ENCODE assay signal across 9 cellular contexts in the genomic region with DNA sequence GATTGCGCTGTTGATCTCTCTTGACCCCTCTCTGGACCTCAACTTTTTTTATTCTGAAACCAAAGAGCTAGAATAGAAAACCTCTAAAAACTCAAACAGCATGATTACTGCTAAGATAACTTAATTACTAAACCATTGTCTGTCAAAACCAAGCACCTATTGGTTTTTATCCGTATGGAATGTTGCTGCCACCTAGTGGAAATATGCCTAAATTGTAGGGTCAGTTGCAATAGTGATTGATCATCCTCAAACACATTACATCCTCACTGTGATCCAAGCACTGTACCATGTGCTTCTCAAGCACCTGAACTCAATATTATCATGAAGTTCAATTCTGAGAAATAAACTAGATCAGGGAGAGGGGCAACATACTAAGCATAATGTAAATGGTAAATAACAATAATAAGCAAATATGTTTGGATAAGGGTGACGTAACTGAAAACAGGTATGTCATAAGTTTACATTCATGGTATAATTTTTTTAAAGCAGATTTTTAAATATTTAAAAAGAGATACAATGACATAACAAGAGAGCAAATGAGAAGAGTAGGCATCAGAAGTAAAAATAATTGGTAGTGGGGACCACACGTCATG. TPM values are rescaled to one million over a fixed set of nuclear protein-coding genes. Genes with fewer than 3 reads are reported as not detected.
DNase-seq lines count a peak whose midpoint lies in the region; ATAC-seq lines count a peak whose summit lies in the region.
"Had no signal": no experiment of that assay in that cellular context is flagged by ENCODE, and none has a peak within 500 bp of the region (broad histone marks: within the 10 kb centered on the region; RNA-seq: fewer than 3 reads in every experiment).

No MANE protein-coding gene starts in this region.

- peak; percentile 89 for ATAC-seq in GM18508 (IDR thresholded peaks at IDR 0.05; ENCODE audit: insufficient read depth, unreplicated experiment)
- peak; percentile 74 for ATAC-seq in HG03103 (IDR thresholded peaks at IDR 0.05; ENCODE audit: low read depth, unreplicated experiment)
- ATAC-seq in activated T-helper 17 cell treated with anti-CD3 and anti-CD28 coated beads, Interleukin-2, amount 50 U/mL, for 72 hours (replicated peaks) = peak; percentile 53
- ATAC-seq in stimulated activated naive CD8-positive, alpha-beta T cell treated with anti-CD3 and anti-CD28 coated beads, Interleukin-15, Interleukin-2, amounts not matched to agents 100 U/mL and 50 U/mL, for 24 hours = peak; percentile 57
- ATAC-seq in HG03457 (IDR thresholded peaks at IDR 0.05; ENCODE audit: unreplicated experiment) = no peak

- peak; percentile 39 for DNase-seq in COLO829 (ENCODE audit: low spot score)
- peak; percentile 0 for DNase-seq in NCI-H510A (lab: John Stamatoyannopoulos, UW)
- peak; percentile 66 for DNase-seq in iPS-NIHi7 (ENCODE audit: extremely low spot score)
- DNase-seq in stimulated activated naive CD8-positive, alpha-beta T cell treated with anti-CD3 and anti-CD28 coated beads, Interleukin-15, Interleukin-2, amounts not matched to agents 100 U/mL and 50 U/mL, for 24 hours = peak; percentile 38

- peaks cover 10% of the 10 kb centered on the region for H3K27me3 Mint-ChIP-seq in activated T-helper 17 cell treated with anti-CD3 and anti-CD28 coated beads, Interleukin-2, amount 50 U/mL, for 72 hours

- H3K9me3 Mint-ChIP-seq in activated T-helper 17 cell treated with anti-CD3 and anti-CD28 coated beads, Interleukin-2, amount 50 U/mL, for 72 hours = no peaks in the 10 kb centered on the region

- no peak overlapping the region for H3K27ac Mint-ChIP-seq in activated T-helper 17 cell treated with anti-CD3 and anti-CD28 coated beads, Interleukin-2, amount 50 U/mL, for 72 hours

- H3K36me3 Mint-ChIP-seq in activated T-helper 17 cell treated with anti-CD3 and anti-CD28 coated beads, Interleukin-2, amount 50 U/mL, for 72 hours (ENCODE audit: low read depth) = no peaks in the 10 kb centered on the region

- H3K4me1 Mint-ChIP-seq in activated T-helper 17 cell treated with anti-CD3 and anti-CD28 coated beads, Interleukin-2, amount 50 U/mL, for 72 hours = no peaks in the 10 kb centered on the region

- no peak overlapping the region for H3K4me3 Mint-ChIP-seq in activated T-helper 17 cell treated with anti-CD3 and anti-CD28 coated beads, Interleukin-2, amount 50 U/mL, for 72 hours

RNA-seq across cellular contexts. Expression of a gene that starts 3.8 kb away (rescaled TPM):
- not detected for total RNA-seq in activated T-helper 17 cell treated with anti-CD3 and anti-CD28 coated beads, Interleukin-2, amount 50 U/mL, for 72 hours
- total RNA-seq: thoracic aorta had no signal

RNA-seq across cellular contexts. Expression of a gene that starts 6.2 kb away (rescaled TPM):
- total RNA-seq in activated T-helper 17 cell treated with anti-CD3 and anti-CD28 coated beads, Interleukin-2, amount 50 U/mL, for 72 hours = not detected
- total RNA-seq: thoracic aorta had no signal

RNA-seq across cellular contexts. Expression of a gene that starts 26.7 kb away (rescaled TPM):
- not detected for total RNA-seq in activated T-helper 17 cell treated with anti-CD3 and anti-CD28 coated beads, Interleukin-2, amount 50 U/mL, for 72 hours
- total RNA-seq: thoracic aorta had no signal

RNA-seq across cellular contexts. Expression of a gene that starts 43.1 kb away (rescaled TPM):
- total RNA-seq in activated T-helper 17 cell treated with anti-CD3 and anti-CD28 coated beads, Interleukin-2, amount 50 U/mL, for 72 hours = not detected
- total RNA-seq: thoracic aorta had no signal

Comparison
In these comparisons a context has a peak if more than half of its experiments do, and no peak if none do; other contexts are left out.
1. DNase-seq: peak in every context shown above with its lines; median percentile 66 in iPS-NIHi7; 39 in COLO829; 38 in stimulated activated naive CD8-positive, alpha-beta T cell treated with anti-CD3 and anti-CD28 coated beads, Interleukin-15, Interleukin-2, amounts not matched to agents 100 U/mL and 50 U/mL, for 24 hours; 0 in NCI-H510A.